Comparison of ENCODE assay signal across 12 cellular contexts in the genomic region with DNA sequence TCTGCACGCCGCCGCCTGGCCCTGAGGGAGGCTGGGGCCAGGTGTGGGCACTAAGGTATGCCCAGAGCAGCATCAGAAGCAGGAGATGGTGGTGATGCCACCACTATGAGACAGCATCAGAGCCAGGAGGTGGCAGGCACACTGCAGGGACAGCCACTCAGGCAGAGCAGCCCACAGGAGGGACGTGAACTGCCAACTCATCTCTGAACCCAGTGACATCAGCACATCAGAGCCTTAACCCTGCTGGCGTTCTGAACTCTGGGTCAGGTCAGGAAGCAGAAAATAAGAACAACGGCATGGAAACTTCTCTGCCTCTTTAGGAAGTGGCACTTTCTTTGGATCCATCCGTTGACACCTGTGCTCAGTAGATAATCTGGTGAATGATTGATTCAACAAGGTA. TPM values are rescaled to one million over a fixed set of nuclear protein-coding genes. Genes with fewer than 3 reads are reported as not detected.
DNase-seq lines count a peak whose midpoint lies in the region; ATAC-seq lines count a peak whose summit lies in the region.
"Had no signal": no experiment of that assay in that cellular context is flagged by ENCODE, and none has a peak within 500 bp of the region (broad histone marks: within the 10 kb centered on the region; RNA-seq: fewer than 3 reads in every experiment).

No MANE protein-coding gene starts in this region.

- H3K4me1 Mint-ChIP-seq in activated CD4-positive, alpha-beta memory T cell treated with anti-CD3 and anti-CD28 coated beads, Interleukin-2, amount 10 ng/mL, durations not matched to agents 7 days and 5 days = peaks cover 16% of the 10 kb centered on the region

- H3K27ac Mint-ChIP-seq in activated CD4-positive, alpha-beta memory T cell treated with anti-CD3 and anti-CD28 coated beads, Interleukin-2, amount 10 ng/mL, durations not matched to agents 7 days and 5 days = no peak overlapping the region
- H3K27ac Mint-ChIP-seq: nephron progenitor cell had no signal

- H3K27me3 Mint-ChIP-seq in activated CD4-positive, alpha-beta memory T cell treated with anti-CD3 and anti-CD28 coated beads, Interleukin-2, amount 10 ng/mL, durations not matched to agents 7 days and 5 days = peaks cover 10% of the 10 kb centered on the region

- H3K4me3 Mint-ChIP-seq in activated CD4-positive, alpha-beta memory T cell treated with anti-CD3 and anti-CD28 coated beads, Interleukin-2, amount 10 ng/mL, durations not matched to agents 7 days and 5 days = no peak overlapping the region
- H3K4me3 Mint-ChIP-seq: nephron progenitor cell had no signal

- POLR2A ChIA-PET in activated CD4-positive, alpha-beta memory T cell treated with anti-CD3 and anti-CD28 coated beads, Interleukin-2, amount 10 ng/mL, durations not matched to agents 7 days and 5 days (lab: Charles Lee) = interaction anchor here (1.0 kb wide), 1 partner anchor 66 kb away, joined by 3 read pairs; no protein-coding TSS in a partner anchor

- H3K9me3 Mint-ChIP-seq in activated CD4-positive, alpha-beta memory T cell treated with anti-CD3 and anti-CD28 coated beads, Interleukin-2, amount 10 ng/mL, durations not matched to agents 7 days and 5 days = no peaks in the 10 kb centered on the region
- H3K9me3 Mint-ChIP-seq: nephron progenitor cell had no signal

- ATAC-seq in HG02610 (IDR thresholded peaks at IDR 0.05; ENCODE audit: unreplicated experiment) (peak; percentile 72), GM21447 (IDR thresholded peaks at IDR 0.05; ENCODE audit: unreplicated experiment) (no peak)

- CTCF ChIA-PET in activated CD4-positive, alpha-beta memory T cell treated with anti-CD3 and anti-CD28 coated beads, Interleukin-2, amount 10 ng/mL, durations not matched to agents 7 days and 5 days (lab: Charles Lee) = no interaction called here

- peak; percentile 61 for DNase-seq in activated CD4-positive, alpha-beta T cell treated with anti-CD3 and anti-CD28 coated beads for 48 hours
- DNase-seq in activated CD4-positive, alpha-beta T cell treated with anti-CD3 and anti-CD28 coated beads, Interleukin-2, amount 50 U/mL, for 1 hour = no peak
- peak; percentile 56 for DNase-seq in activated CD4-positive, alpha-beta memory T cell treated with anti-CD3 and anti-CD28 coated beads, Interleukin-2, amount 10 ng/mL, durations not matched to agents 7 days and 5 days
- DNase-seq in stimulated activated CD4-positive, alpha-beta T cell treated with anti-CD3 and anti-CD28 coated beads, Interleukin-4, amount 100 ng/mL, for 48 hours (ENCODE audit: low read depth in 2 of 2) = peak; percentile 20 to 26
- DNase-seq in HCEC 1CT (no peak), anterior cingulate cortex (lab: John Stamatoyannopoulos, UW) (no peak)
- DNase-seq: islet precursor cell, nephron progenitor cell, SIG-M5, substantia nigra had no signal

- no peaks in the 10 kb centered on the region for H3K36me3 Mint-ChIP-seq in activated CD4-positive, alpha-beta memory T cell treated with anti-CD3 and anti-CD28 coated beads, Interleukin-2, amount 10 ng/mL, durations not matched to agents 7 days and 5 days (ENCODE audit: low read depth)

RNA-seq across cellular contexts. Expression of a gene that starts 14.7 kb away (rescaled TPM):
- total RNA-seq in activated CD4-positive, alpha-beta memory T cell treated with anti-CD3 and anti-CD28 coated beads, Interleukin-2, amount 10 ng/mL, durations not matched to agents 7 days and 5 days = 10 to 100 TPM; 28.3 to 29.5 TPM

RNA-seq across cellular contexts. Expression of a gene that starts 26.2 kb away (rescaled TPM):
- not detected for total RNA-seq in activated CD4-positive, alpha-beta memory T cell treated with anti-CD3 and anti-CD28 coated beads, Interleukin-2, amount 10 ng/mL, durations not matched to agents 7 days and 5 days

Comparison
In these comparisons a context has a peak if more than half of its experiments do, and no peak if none do; other contexts are left out.
1. DNase-seq: peak in activated CD4-positive, alpha-beta T cell treated with anti-CD3 and anti-CD28 coated beads for 48 hours (single experiment), activated CD4-positive, alpha-beta memory T cell treated with anti-CD3 and anti-CD28 coated beads, Interleukin-2, amount 10 ng/mL, durations not matched to agents 7 days and 5 days (single experiment) and stimulated activated CD4-positive, alpha-beta T cell treated with anti-CD3 and anti-CD28 coated beads, Interleukin-4, amount 100 ng/mL, for 48 hours (2 of 2); none in activated CD4-positive, alpha-beta T cell treated with anti-CD3 and anti-CD28 coated beads, Interleukin-2, amount 50 U/mL, for 1 hour (single experiment), HCEC 1CT (single experiment) and anterior cingulate cortex (0 of 58).